Comparison of ENCODE assay signal across 21 cellular contexts in the genomic region with DNA sequence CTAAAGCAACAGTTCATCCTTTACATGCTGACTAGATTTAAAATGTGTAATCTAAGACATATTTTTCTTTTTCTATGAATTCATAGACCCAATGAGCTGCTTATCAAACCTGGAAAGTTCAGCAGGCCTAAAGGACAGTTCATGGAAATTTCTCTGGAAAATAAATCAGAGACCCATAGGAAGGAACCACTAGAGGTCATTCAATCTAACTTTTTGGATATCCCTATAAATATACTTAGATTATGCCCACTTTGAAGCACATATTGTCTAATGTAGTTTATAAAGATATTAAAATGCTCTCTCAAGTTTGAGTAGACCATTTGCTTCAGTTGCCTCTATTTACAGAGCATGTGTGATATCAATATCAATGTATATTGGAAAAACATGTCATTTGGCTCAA.
"Had no signal": no experiment of that assay in that cellular context is flagged by ENCODE, and none has a peak within 500 bp of the region (broad histone marks: within the 10 kb centered on the region; RNA-seq: fewer than 3 reads in every experiment).

No MANE protein-coding gene starts in this region.

- H3K4me3 ChIP-seq: ascending aorta, prostate gland, skin epidermis, transverse colon, uterus had no signal

- DNase-seq: activated CD4-positive, alpha-beta T cell treated with anti-CD3 and anti-CD28 coated beads, Interleukin-2, amount 50 U/mL, for 1 hour; activated CD4-positive, CD25-positive, alpha-beta regulatory T cell treated with anti-CD3 and anti-CD28 coated beads, Interleukin-2, amount 50 U/mL, for 72 hours; activated CD8-positive, alpha-beta memory T cell treated with anti-CD3 and anti-CD28 coated beads, Interleukin-2, amount 50 U/mL, for 48 hours; activated effector memory CD4-positive, alpha-beta T cell treated with Interleukin-2 at 50 U/mL for 16 hours; activated naive CD4-positive, alpha-beta T cell treated with anti-CD3 and anti-CD28 coated beads, Interleukin-2, amount 10 ng/mL, durations not matched to agents 7 days and 5 days; activated naive CD8-positive, alpha-beta T cell treated with anti-CD3 and anti-CD28 coated beads, Interleukin-2, amount 50 U/mL, for 24 hours; activated T-cell treated with anti-CD3 and anti-CD28 coated beads, Interleukin-2, amount 50 U/mL, for 48 hours; cerebellar nuclear complex; effector CD4-positive, alpha-beta T cell; immature natural killer cell; kidney glomerular epithelial cell; left ventricle myocardium superior; right cardiac atrium; stimulated activated naive CD8-positive, alpha-beta T cell treated with anti-CD3 and anti-CD28 coated beads, Interleukin-15, Interleukin-2, amounts not matched to agents 100 U/mL and 50 U/mL, for 24 hours; transverse colon; uterus had no signal

- H3K27me3 Mint-ChIP-seq: activated naive CD4-positive, alpha-beta T cell treated with anti-CD3 and anti-CD28 coated beads, Interleukin-2, amount 10 ng/mL, durations not matched to agents 7 days and 5 days; activated naive CD8-positive, alpha-beta T cell treated with anti-CD3 and anti-CD28 coated beads, Interleukin-2, amount 50 U/mL, for 24 hours; memory B cell had no signal

- H3K4me3 Mint-ChIP-seq: activated naive CD4-positive, alpha-beta T cell treated with anti-CD3 and anti-CD28 coated beads, Interleukin-2, amount 10 ng/mL, durations not matched to agents 7 days and 5 days; activated naive CD8-positive, alpha-beta T cell treated with anti-CD3 and anti-CD28 coated beads, Interleukin-2, amount 50 U/mL, for 24 hours; immature natural killer cell; memory B cell; neural crest cell had no signal

- H3K4me1 Mint-ChIP-seq: activated naive CD4-positive, alpha-beta T cell treated with anti-CD3 and anti-CD28 coated beads, Interleukin-2, amount 10 ng/mL, durations not matched to agents 7 days and 5 days; activated naive CD8-positive, alpha-beta T cell treated with anti-CD3 and anti-CD28 coated beads, Interleukin-2, amount 50 U/mL, for 24 hours; immature natural killer cell; memory B cell; neural crest cell had no signal

- H3K9me3 Mint-ChIP-seq: activated naive CD4-positive, alpha-beta T cell treated with anti-CD3 and anti-CD28 coated beads, Interleukin-2, amount 10 ng/mL, durations not matched to agents 7 days and 5 days; activated naive CD8-positive, alpha-beta T cell treated with anti-CD3 and anti-CD28 coated beads, Interleukin-2, amount 50 U/mL, for 24 hours; memory B cell; neural crest cell had no signal

- H3K27ac Mint-ChIP-seq: activated naive CD4-positive, alpha-beta T cell treated with anti-CD3 and anti-CD28 coated beads, Interleukin-2, amount 10 ng/mL, durations not matched to agents 7 days and 5 days; activated naive CD8-positive, alpha-beta T cell treated with anti-CD3 and anti-CD28 coated beads, Interleukin-2, amount 50 U/mL, for 24 hours; immature natural killer cell; memory B cell had no signal

- H3K36me3 Mint-ChIP-seq: activated naive CD4-positive, alpha-beta T cell treated with anti-CD3 and anti-CD28 coated beads, Interleukin-2, amount 10 ng/mL, durations not matched to agents 7 days and 5 days; immature natural killer cell; memory B cell had no signal
